2 cellular contexts compared by ENCODE assay signal in the genomic region with DNA sequence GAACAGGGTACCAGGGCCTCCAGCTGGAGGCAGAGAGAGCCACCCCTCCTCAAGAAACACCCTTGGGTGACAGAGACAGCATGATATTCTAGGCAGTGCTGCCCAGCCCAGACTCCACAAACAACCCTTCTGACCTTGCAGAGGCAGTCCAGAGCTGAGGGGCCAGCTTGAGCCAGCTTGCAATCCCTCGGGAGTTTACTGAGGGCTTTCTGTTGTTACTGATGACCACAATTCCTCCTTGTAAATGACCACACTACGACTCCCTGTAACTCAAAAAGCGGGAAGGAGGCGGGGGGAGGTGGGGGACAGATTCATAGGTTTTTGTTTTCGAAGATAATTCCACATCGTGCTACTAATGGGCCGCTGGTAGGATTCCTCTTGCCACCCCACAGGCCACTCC.
TF ChIP-seq lines count a peak whose summit lies in the region.

No MANE protein-coding gene starts in this region.

TF ChIP-seq in HepG2, 621 proteins besides CTCF, POLR2A, EP300 and RAD21:
- TF ChIP-seq ZNF326 (CRISPR knock-in tag; IDR thresholded peaks at IDR 0.05; ENCODE audit: borderline replicate concordance) (no peak), ZFP36L2 (CRISPR knock-in tag; IDR thresholded peaks at IDR 0.05) (no peak), ATM (IDR thresholded peaks at IDR 0.05; ENCODE audit: borderline replicate concordance) (no peak), SP4 (CRISPR knock-in tag; IDR thresholded peaks at IDR 0.05) (no peak), SP140L (CRISPR knock-in tag; IDR thresholded peaks at IDR 0.05; ENCODE audit: borderline replicate concordance) (no peak), ZNF652 (CRISPR knock-in tag; IDR thresholded peaks at IDR 0.05; ENCODE audit: borderline replicate concordance, low read depth) (no peak), XRCC5 (optimal IDR thresholded peaks at IDR 0.05; ENCODE audit: low read length) (no peak), ZNF589 (CRISPR knock-in tag; conservative IDR thresholded peaks at IDR 0.05) (no peak), ZNF709 (CRISPR knock-in tag; IDR thresholded peaks at IDR 0.05) (no peak), ZBTB1 (CRISPR knock-in tag; IDR thresholded peaks at IDR 0.05; ENCODE audit: borderline replicate concordance) (no peak), ZBTB42 (CRISPR knock-in tag; IDR thresholded peaks at IDR 0.05) (no peak)
- TF ChIP-seq, protein P1, sequence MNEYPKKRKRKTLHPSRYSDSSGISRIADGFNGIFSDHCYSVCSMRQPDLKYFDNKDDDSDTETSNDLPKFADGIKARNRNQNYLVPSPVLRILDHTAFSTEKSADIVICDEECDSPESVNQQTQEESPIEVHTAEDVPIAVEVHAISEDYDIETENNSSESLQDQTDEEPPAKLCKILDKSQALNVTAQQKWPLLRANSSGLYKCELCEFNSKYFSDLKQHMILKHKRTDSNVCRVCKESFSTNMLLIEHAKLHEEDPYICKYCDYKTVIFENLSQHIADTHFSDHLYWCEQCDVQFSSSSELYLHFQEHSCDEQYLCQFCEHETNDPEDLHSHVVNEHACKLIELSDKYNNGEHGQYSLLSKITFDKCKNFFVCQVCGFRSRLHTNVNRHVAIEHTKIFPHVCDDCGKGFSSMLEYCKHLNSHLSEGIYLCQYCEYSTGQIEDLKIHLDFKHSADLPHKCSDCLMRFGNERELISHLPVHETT (CRISPR knock-in tag; conservative IDR thresholded peaks at IDR 0.05): no peak
- TF ChIP-seq, protein P2, sequence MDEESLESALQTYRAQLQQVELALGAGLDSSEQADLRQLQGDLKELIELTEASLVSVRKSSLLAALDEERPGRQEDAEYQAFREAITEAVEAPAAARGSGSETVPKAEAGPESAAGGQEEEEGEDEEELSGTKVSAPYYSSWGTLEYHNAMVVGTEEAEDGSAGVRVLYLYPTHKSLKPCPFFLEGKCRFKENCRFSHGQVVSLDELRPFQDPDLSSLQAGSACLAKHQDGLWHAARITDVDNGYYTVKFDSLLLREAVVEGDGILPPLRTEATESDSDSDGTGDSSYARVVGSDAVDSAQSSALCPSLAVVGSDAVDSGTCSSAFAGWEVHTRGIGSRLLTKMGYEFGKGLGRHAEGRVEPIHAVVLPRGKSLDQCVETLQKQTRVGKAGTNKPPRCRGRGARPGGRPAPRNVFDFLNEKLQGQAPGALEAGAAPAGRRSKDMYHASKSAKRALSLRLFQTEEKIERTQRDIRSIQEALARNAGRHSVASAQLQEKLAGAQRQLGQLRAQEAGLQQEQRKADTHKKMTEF (CRISPR knock-in tag; IDR thresholded peaks at IDR 0.05): no peak
- TF ChIP-seq, protein P3, sequence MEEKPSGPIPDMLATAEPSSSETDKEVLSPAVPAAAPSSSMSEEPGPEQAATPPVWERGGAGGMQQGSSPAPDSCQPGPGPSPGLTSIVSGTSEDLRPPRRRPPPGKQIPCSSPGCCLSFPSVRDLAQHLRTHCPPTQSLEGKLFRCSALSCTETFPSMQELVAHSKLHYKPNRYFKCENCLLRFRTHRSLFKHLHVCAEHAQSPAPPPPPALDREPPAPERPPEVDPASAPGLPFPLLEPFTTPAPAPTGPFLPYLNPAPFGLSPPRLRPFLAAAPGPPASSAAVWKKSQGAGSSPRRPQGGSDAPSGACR (CRISPR knock-in tag; IDR thresholded peaks at IDR 0.05): no peak
- TF ChIP-seq, protein P4, sequence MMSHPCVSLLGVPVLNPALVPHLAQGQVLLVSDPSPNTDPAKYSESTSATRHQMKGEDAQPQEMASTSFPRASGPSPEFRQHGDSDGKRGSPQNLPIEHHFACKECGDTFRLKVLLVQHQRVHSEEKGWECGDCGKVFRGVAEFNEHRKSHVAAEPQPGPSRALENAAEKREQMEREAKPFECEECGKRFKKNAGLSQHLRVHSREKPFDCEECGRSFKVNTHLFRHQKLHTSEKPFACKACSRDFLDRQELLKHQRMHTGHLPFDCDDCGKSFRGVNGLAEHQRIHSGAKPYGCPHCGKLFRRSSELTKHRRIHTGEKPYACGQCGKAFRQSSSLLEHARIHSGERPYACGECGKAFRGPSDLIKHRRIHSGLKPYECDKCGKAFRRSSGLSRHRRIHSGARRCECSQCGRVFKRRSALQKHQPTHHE (CRISPR knock-in tag; IDR thresholded peaks at IDR 0.05; ENCODE audit: borderline replicate concordance): no peak
- TF ChIP-seq, protein P5, sequence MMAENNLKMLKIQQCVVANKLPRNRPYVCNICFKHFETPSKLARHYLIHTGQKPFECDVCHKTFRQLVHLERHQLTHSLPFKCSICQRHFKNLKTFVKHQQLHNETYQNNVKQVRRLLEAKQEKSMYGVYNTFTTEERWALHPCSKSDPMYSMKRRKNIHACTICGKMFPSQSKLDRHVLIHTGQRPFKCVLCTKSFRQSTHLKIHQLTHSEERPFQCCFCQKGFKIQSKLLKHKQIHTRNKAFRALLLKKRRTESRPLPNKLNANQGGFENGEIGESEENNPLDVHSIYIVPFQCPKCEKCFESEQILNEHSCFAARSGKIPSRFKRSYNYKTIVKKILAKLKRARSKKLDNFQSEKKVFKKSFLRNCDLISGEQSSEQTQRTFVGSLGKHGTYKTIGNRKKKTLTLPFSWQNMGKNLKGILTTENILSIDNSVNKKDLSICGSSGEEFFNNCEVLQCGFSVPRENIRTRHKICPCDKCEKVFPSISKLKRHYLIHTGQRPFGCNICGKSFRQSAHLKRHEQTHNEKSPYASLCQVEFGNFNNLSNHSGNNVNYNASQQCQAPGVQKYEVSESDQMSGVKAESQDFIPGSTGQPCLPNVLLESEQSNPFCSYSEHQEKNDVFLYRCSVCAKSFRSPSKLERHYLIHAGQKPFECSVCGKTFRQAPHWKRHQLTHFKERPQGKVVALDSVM (CRISPR knock-in tag; IDR thresholded peaks at IDR 0.05): no peak
- TF ChIP-seq, protein P6, sequence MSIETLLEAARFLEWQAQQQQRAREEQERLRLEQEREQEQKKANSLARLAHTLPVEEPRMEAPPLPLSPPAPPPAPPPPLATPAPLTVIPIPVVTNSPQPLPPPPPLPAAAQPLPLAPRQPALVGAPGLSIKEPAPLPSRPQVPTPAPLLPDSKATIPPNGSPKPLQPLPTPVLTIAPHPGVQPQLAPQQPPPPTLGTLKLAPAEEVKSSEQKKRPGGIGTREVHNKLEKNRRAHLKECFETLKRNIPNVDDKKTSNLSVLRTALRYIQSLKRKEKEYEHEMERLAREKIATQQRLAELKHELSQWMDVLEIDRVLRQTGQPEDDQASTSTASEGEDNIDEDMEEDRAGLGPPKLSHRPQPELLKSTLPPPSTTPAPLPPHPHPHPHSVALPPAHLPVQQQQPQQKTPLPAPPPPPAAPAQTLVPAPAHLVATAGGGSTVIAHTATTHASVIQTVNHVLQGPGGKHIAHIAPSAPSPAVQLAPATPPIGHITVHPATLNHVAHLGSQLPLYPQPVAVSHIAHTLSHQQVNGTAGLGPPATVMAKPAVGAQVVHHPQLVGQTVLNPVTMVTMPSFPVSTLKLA (IDR thresholded peaks at IDR 0.05): no peak

TF ChIP-seq in HEK293T, 16 proteins besides CTCF, POLR2A, EP300 and RAD21:
- TF ChIP-seq FOXM1 (IDR thresholded peaks at IDR 0.05; ENCODE audit: borderline replicate concordance): no peak
- TF ChIP-seq HDGF (IDR thresholded peaks at IDR 0.05; ENCODE audit: borderline replicate concordance): no peak
- no peak for TF ChIP-seq FOXA1 (IDR thresholded peaks at IDR 0.05)
- no peak for TF ChIP-seq FOXK2 (IDR thresholded peaks at IDR 0.05)
- TF ChIP-seq ARNT (IDR thresholded peaks at IDR 0.05): no peak
- no peak for TF ChIP-seq ZNF384 (IDR thresholded peaks at IDR 0.05)
- no peak for TF ChIP-seq NFRKB (IDR thresholded peaks at IDR 0.05)
